ENCODE assay signal across 8 cellular contexts in genomic region chr11:129375731-129376657, GRCh38. TPM values are rescaled to one million over a fixed set of nuclear protein-coding genes. Genes with fewer than 3 reads are reported as not detected.
A peak's percentile ranks its signal among the peaks of the same experiment; 100 is the strongest.
DNase-seq lines count a peak whose midpoint lies in the region; ATAC-seq and TF ChIP-seq lines count a peak whose summit lies in the region.

Gene BARX2, plus strand, starts transcription at chr11:129375848. Its CDS starts 188 bp downstream, at chr11:129376036.

- H2AFZ ChIP-seq in MM.1S (ENCODE audit: low read length) = peak within 1 kb of the TSS; percentile 88

- H3K27me3 ChIP-seq in MM.1S (replicated peaks; ENCODE audit: insufficient read depth, low read length) = no peaks in the 10 kb centered on the region
- H3K27me3 ChIP-seq in cardiac muscle cell = peaks cover 89% of the 10 kb centered on the region

- H3K9me3 Mint-ChIP-seq in activated naive CD4-positive, alpha-beta T cell treated with anti-CD3 and anti-CD28 coated beads, Interleukin-2, amount 50 U/mL, for 72 hours = no peaks in the 10 kb centered on the region

- DNase-seq in NCI-H146 (lab: John Stamatoyannopoulos, UW) (peak; percentile 21), NCI-H146 treated with DMSO at 0.1 percent for 48 hours (lab: John Stamatoyannopoulos, UW; ENCODE audit: unreplicated experiment) (no peak), MM.1S (peak; percentile 79), cardiac muscle cell (ENCODE audit: low read depth in 1 of 2, low spot score in 1 of 2) (peak; percentile 73 to 89), posterior cingulate gyrus (peak in 8 of 10 donors; percentile 27 to 90 (median 52)), NCI-H1694 treated with DMSO at 0.1 percent for 48 hours (lab: John Stamatoyannopoulos, UW) (no peak)
- DNase-seq in activated naive CD4-positive, alpha-beta T cell treated with anti-CD3 and anti-CD28 coated beads, Interleukin-2, amount 50 U/mL, for 72 hours (ENCODE audit: low spot score in 2 of 2) = peak in 1 of 2 donors; percentile 59

- no peaks in the 10 kb centered on the region for H4K20me1 ChIP-seq in MM.1S (ENCODE audit: insufficient read depth, low read length)

- peaks cover 58% of the 10 kb centered on the region for H3K79me2 ChIP-seq in MM.1S (ENCODE audit: low read length)

- peaks cover 34% of the 10 kb centered on the region for H3F3A ChIP-seq in MM.1S (ENCODE audit: insufficient read depth, low read length)

- H3K36me3 ChIP-seq in MM.1S (replicated peaks; ENCODE audit: insufficient read depth, low read length) (0 out of 2 replicates have a peak, but pooled peaks cover 6% of the 10 kb centered on the region), cardiac muscle cell (no peaks in the 10 kb centered on the region)

- H3K9ac ChIP-seq in MM.1S (ENCODE audit: low read length) = peak within 1 kb of the TSS; percentile 99

- peaks cover 6% of the 10 kb centered on the region for H3K4me1 ChIP-seq in MM.1S (ENCODE audit: low read length)
- no peaks in the 10 kb centered on the region for H3K4me1 ChIP-seq in cardiac muscle cell (ENCODE audit: low read depth)

- H3K36me3 Mint-ChIP-seq in activated naive CD4-positive, alpha-beta T cell treated with anti-CD3 and anti-CD28 coated beads, Interleukin-2, amount 50 U/mL, for 72 hours = peaks cover 6 to 13% of the 10 kb centered on the region in 2 donors

- H3K9me2 ChIP-seq in MM.1S (replicated peaks; ENCODE audit: insufficient read depth, low read length) = no peaks in the 10 kb centered on the region

- H3K4me3 ChIP-seq in MM.1S (ENCODE audit: low read length) (peak within 1 kb of the TSS; percentile 95), cardiac muscle cell (peak within 1 kb of the TSS; percentile 58)

- H3K27ac ChIP-seq in MM.1S (ENCODE audit: low read length) = peak within 1 kb of the TSS; percentile 98
- H3K27ac ChIP-seq in cardiac muscle cell = no peak within 1 kb of the TSS

- ATAC-seq in activated naive CD4-positive, alpha-beta T cell treated with anti-CD3 and anti-CD28 coated beads, Interleukin-2, amount 50 U/mL, for 72 hours = peak; percentile 59 to 74
- no peak for ATAC-seq in HG03196 (IDR thresholded peaks at IDR 0.05; ENCODE audit: unreplicated experiment)

- no peak within 1 kb of the TSS for H3K27ac Mint-ChIP-seq in activated naive CD4-positive, alpha-beta T cell treated with anti-CD3 and anti-CD28 coated beads, Interleukin-2, amount 50 U/mL, for 72 hours

- TF ChIP-seq CTCF in MM.1S (IDR thresholded peaks at IDR 0.05; ENCODE audit: low read length) (peak; percentile 44), cardiac muscle cell (IDR thresholded peaks at IDR 0.05; ENCODE audit: low read depth, low read length) (peak; percentile 55)

- H3K4me2 ChIP-seq in MM.1S (ENCODE audit: low read depth, low read length) = peak within 1 kb of the TSS; percentile 84

- intact Hi-C loops in posterior cingulate gyrus (cut with DNase I) = loop anchor here (2.0 to 5.0 kb wide), 2 partner anchors 321 to 375 kb away; no protein-coding TSS in a partner anchor

- H3K9me3 ChIP-seq in MM.1S (replicated peaks; ENCODE audit: insufficient read depth, low read length) (no peaks in the 10 kb centered on the region), cardiac muscle cell (ENCODE audit: low read depth) (no peaks in the 10 kb centered on the region)

RNA-seq across cellular contexts. Expression of gene BARX2, which starts in this region (rescaled TPM):
- 1 to 10 TPM in 1 of 2 donors, under 1 TPM in 1; 0.16 to 6.1 TPM for total RNA-seq in activated naive CD4-positive, alpha-beta T cell treated with anti-CD3 and anti-CD28 coated beads, Interleukin-2, amount 50 U/mL, for 72 hours
- 0.11 and 0.36 TPM in 2 replicates for total RNA-seq in cardiac muscle cell
- 0.32 and 0.59 TPM in 2 replicates for polyA plus RNA-seq in cardiac muscle cell

Comparison
In these comparisons a context has a peak if more than half of its experiments do, and no peak if none do; other contexts are left out.
1. DNase-seq: peak in NCI-H146 (single experiment), MM.1S (single experiment) and posterior cingulate gyrus (8 of 10); none in NCI-H146 treated with DMSO at 0.1 percent for 48 hours (single experiment) and NCI-H1694 treated with DMSO at 0.1 percent for 48 hours (single experiment).
2. Peak in DNase-seq and H3K4me3 ChIP-seq in cardiac muscle cell; RNA of the gene not detected or under 1 TPM.